Comparison of ENCODE assay signal across 24 cellular contexts in the genomic region with DNA sequence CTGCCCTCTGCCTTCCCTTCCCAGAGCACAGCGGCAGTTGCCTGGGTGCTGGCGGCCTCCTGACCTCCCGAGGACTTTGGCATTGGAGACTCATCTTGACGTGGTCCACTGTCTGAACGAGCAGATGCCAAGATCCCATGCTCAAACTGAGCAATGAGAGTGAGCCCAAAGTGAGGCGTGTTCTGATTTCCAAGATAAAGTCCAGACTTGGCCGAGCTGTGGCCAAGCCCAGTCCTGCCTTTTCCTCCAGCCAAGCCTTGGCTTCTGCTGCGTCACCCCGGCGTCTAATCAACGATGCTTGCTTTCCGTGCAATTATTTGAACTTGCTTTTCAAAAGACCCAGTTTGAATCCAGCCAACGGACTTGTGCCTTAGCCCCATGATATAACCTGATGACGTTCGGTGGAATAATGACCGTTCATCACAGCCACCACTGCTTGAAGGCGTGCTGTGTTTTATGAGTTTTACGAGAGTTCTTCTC.
DNase-seq lines count a peak whose midpoint lies in the region; ATAC-seq, FAIRE-seq and TF ChIP-seq lines count a peak whose summit lies in the region.
"Had no signal": no experiment of that assay in that cellular context is flagged by ENCODE, and none has a peak within 500 bp of the region (broad histone marks: within the 10 kb centered on the region; RNA-seq: fewer than 3 reads in every experiment).

No MANE protein-coding gene starts in this region.

- DNase-seq in Right ventricle myocardium superior (peak; percentile 21), right atrium auricular region (ENCODE audit: low spot score) (no peak), neuronal stem cell (ENCODE audit: low spot score) (no peak), ureter (ENCODE audit: low spot score) (peak; percentile 74), GM12892 (ENCODE audit: insufficient read length) (no peak)
- DNase-seq in stimulated activated CD4-positive, alpha-beta T cell treated with anti-CD3 and anti-CD28 coated beads, Interleukin-15, amount 100 ng/mL, for 24 hours: no peak
- no peak for DNase-seq in stimulated activated CD4-positive, alpha-beta T cell treated with anti-CD3 and anti-CD28 coated beads, Interleukin-4, amount 100 ng/mL, for 1 hour
- DNase-seq: activated CD4-positive, alpha-beta memory T cell treated with anti-CD3 and anti-CD28 coated beads, Interleukin-2, amount 10 ng/mL, durations not matched to agents 7 days and 5 days; activated gamma-delta T cell treated with Interleukin-2 at 50 U/mL for 16 hours; activated naive CD8-positive, alpha-beta T cell treated with anti-CD3 and anti-CD28 coated beads, Interleukin-2, amount 50 U/mL, for 24 hours; activated T-cell treated with anti-CD3 and anti-CD28 coated beads for 4 hours; cerebellar nuclear complex; foreskin fibroblast; H7; NCI-H2081 treated with DMSO at 0.1 percent for 48 hours; NCI-H446; OCI-M1 had no signal

- no peak for TF ChIP-seq EP300 in gastroesophageal sphincter (IDR thresholded peaks at IDR 0.05)

- no peaks in the 10 kb centered on the region for H3K79me1 ChIP-seq in neuronal stem cell (ENCODE audit: low read depth, low read length)

- no peak overlapping the region for H2BK15ac ChIP-seq in neuronal stem cell (ENCODE audit: low read length)

- WGBS in gastroesophageal sphincter (ENCODE audit: low coverage in 1 of 2), 2 donors: 79 to 82% methylated on average over 8 to 13 of the region's 18 CpGs
- no CpG with 5 or more reads among the region's 18 CpGs for WGBS in neuronal stem cell (ENCODE audit: extremely low coverage in 2 of 2, insufficient read length in 2 of 2, insufficient replicate concordance in 1 of 2), 2 donors

- peak overlapping the region; percentile 5 for H3K23ac ChIP-seq in neuronal stem cell (ENCODE audit: low read depth, low read length, poor library complexity)

- H3K4me2 ChIP-seq in neuronal stem cell (ENCODE audit: insufficient read depth, low read length, poor library complexity, severe bottlenecking): no peak overlapping the region

- H2BK12ac ChIP-seq in neuronal stem cell (ENCODE audit: low read length): no peak overlapping the region

- H3K27ac ChIP-seq in right atrium auricular region (no peak overlapping the region), gastroesophageal sphincter (peak overlapping the region in 1 of 4 donors; percentile 46), neuronal stem cell (replicated peaks; ENCODE audit: low read length) (no peak overlapping the region)
- H3K27ac ChIP-seq: epithelial cell of prostate, parathyroid adenoma had no signal

- no peak overlapping the region for H2BK5ac ChIP-seq in neuronal stem cell (ENCODE audit: low read length)

- no peak overlapping the region for H3K9ac ChIP-seq in neuronal stem cell (ENCODE audit: low read depth, low read length, poor library complexity)
- H3K9ac ChIP-seq: parathyroid adenoma had no signal

- H2AK5ac ChIP-seq in neuronal stem cell (ENCODE audit: low read depth, low read length): no peak overlapping the region

- FAIRE-seq in GM12892 (lab: Jason Lieb, UNC): no peak
- FAIRE-seq: urothelium cell line had no signal

- intact Hi-C loops in Right ventricle myocardium superior (cut with DNase I): loop anchor here (10.0 kb wide), 1 partner anchor 63 kb away; no protein-coding TSS in a partner anchor

- no peak overlapping the region for H4K91ac ChIP-seq in neuronal stem cell (ENCODE audit: low read depth, low read length, poor library complexity)

- H3K4me1 ChIP-seq in right atrium auricular region (no peaks in the 10 kb centered on the region), gastroesophageal sphincter (peaks cover 0 to 4% (median 0%) of the 10 kb centered on the region in 3 donors), neuronal stem cell (ENCODE audit: control insufficient read depth in 2 of 2, insufficient read depth in 1 of 2, low read depth in 1 of 2, low read length in 2 of 2) (peaks cover 2 to 21% of the 10 kb centered on the region in 2 donors)

- no peak for ATAC-seq in Right ventricle myocardium superior (ENCODE audit: poor library complexity)
- peak; percentile 47 for ATAC-seq in gastroesophageal sphincter
- ATAC-seq: activated CD4-positive, CD25-positive, alpha-beta regulatory T cell treated with anti-CD3 and anti-CD28 coated beads, Interleukin-2, amount 50 U/mL, for 24 hours; activated naive CD8-positive, alpha-beta T cell treated with anti-CD3 and anti-CD28 coated beads, Interleukin-2, amount 50 U/mL, for 24 hours; left colon; Right ventricle myocardium inferior had no signal

- H3K36me3 ChIP-seq in right atrium auricular region (no peaks in the 10 kb centered on the region), gastroesophageal sphincter (no peaks in the 10 kb centered on the region), neuronal stem cell (replicated peaks in 1 of 2; ENCODE audit: control insufficient read depth in 2 of 2, insufficient read depth in 2 of 2, low read length in 2 of 2) (no peaks in the 10 kb centered on the region)

- H3K27me3 ChIP-seq in right atrium auricular region (no peaks in the 10 kb centered on the region), gastroesophageal sphincter (no peaks in the 10 kb centered on the region), neuronal stem cell (ENCODE audit: control insufficient read depth in 3 of 3, insufficient read depth in 3 of 3, low read depth in 1 of 3, low read length in 3 of 3) (peaks cover 0 to 36% (median 2%) of the 10 kb centered on the region in 3 experiments)

- H3K9me3 ChIP-seq in right atrium auricular region (no peaks in the 10 kb centered on the region), gastroesophageal sphincter (no peaks in the 10 kb centered on the region), neuronal stem cell (replicated peaks in 1 of 2; ENCODE audit: control insufficient read depth in 2 of 2, insufficient read depth in 1 of 2, low read depth in 1 of 2, low read length in 2 of 2) (no peaks in the 10 kb centered on the region)

- H3K4me3 ChIP-seq in right atrium auricular region: no peak overlapping the region
- H3K4me3 ChIP-seq in gastroesophageal sphincter: no peak overlapping the region
- no peak overlapping the region for H3K4me3 ChIP-seq in neuronal stem cell (ENCODE audit: low read length in 2 of 2)

- no peak for TF ChIP-seq POLR2A in gastroesophageal sphincter (IDR thresholded peaks at IDR 0.05)
- TF ChIP-seq POLR2A in GM12892 (IDR thresholded peaks at IDR 0.05; ENCODE audit: low read depth, low read length): no peak

- H4K8ac ChIP-seq in neuronal stem cell (ENCODE audit: low read depth, low read length): no peak overlapping the region

- H2AFZ ChIP-seq in neuronal stem cell (ENCODE audit: low read length): no peak overlapping the region
- H2AFZ ChIP-seq: parathyroid adenoma had no signal

- H3K18ac ChIP-seq in neuronal stem cell (ENCODE audit: low read length): peak overlapping the region; percentile 11

- no peak overlapping the region for H3K4ac ChIP-seq in neuronal stem cell (ENCODE audit: low read length)

- H2BK120ac ChIP-seq in neuronal stem cell (ENCODE audit: low read depth, low read length): no peak overlapping the region

- no peak overlapping the region for H3K14ac ChIP-seq in neuronal stem cell (ENCODE audit: low read length)

- TF ChIP-seq CTCF in right atrium auricular region (IDR thresholded peaks at IDR 0.05) (no peak), gastroesophageal sphincter (IDR thresholded peaks at IDR 0.05) (no peak)

Comparison
In these comparisons a context has a peak if more than half of its experiments do, and no peak if none do; other contexts are left out.
1. DNase-seq: peak in Right ventricle myocardium superior (single experiment) and ureter (single experiment); none in right atrium auricular region (single experiment), neuronal stem cell (single experiment), stimulated activated CD4-positive, alpha-beta T cell treated with anti-CD3 and anti-CD28 coated beads, Interleukin-15, amount 100 ng/mL, for 24 hours (single experiment), stimulated activated CD4-positive, alpha-beta T cell treated with anti-CD3 and anti-CD28 coated beads, Interleukin-4, amount 100 ng/mL, for 1 hour (single experiment) and GM12892 (single experiment).